1 cellular context compared by ENCODE assay signal in genomic region chr19:34733826-34734600, GRCh38.
TF ChIP-seq lines count a peak whose summit lies in the region.

ZNF181 (plus strand) TSS chr19:34734243; CDS start chr19:34735038, 795 bp downstream.

TF ChIP-seq in HepG2, 621 proteins besides CTCF, POLR2A, EP300 and RAD21 (continued from another document and continues in another):
- TF ChIP-seq ZNF784 (CRISPR knock-in tag; IDR thresholded peaks at IDR 0.05; ENCODE audit: borderline replicate concordance) (no peak), REPIN1 (CRISPR knock-in tag; IDR thresholded peaks at IDR 0.05; ENCODE audit: borderline replicate concordance, low read depth) (peak; percentile 55; the same call in 1 of the 2 replicates), AHR (CRISPR knock-in tag; IDR thresholded peaks at IDR 0.05) (0 out of 2 replicates have a peak, but pooled peaks have one; percentile 51), PPARG (CRISPR knock-in tag; conservative IDR thresholded peaks at IDR 0.05) (no peak), MTF1 (CRISPR knock-in tag; IDR thresholded peaks at IDR 0.05) (no peak), ZNF121 (CRISPR knock-in tag; IDR thresholded peaks at IDR 0.05) (peak; percentile 63), RBM22 (optimal IDR thresholded peaks at IDR 0.05; ENCODE audit: low read length) (no peak), ZFP36L1 (CRISPR knock-in tag; IDR thresholded peaks at IDR 0.05) (no peak; the same call in 1 of the 2 replicates), ZNF614 (CRISPR knock-in tag; IDR thresholded peaks at IDR 0.05; ENCODE audit: borderline replicate concordance) (no peak), BORCS8-MEF2B (CRISPR knock-in tag; IDR thresholded peaks at IDR 0.05) (0 out of 2 replicates have a peak, but pooled peaks have one; percentile 23), ZNF761 (CRISPR knock-in tag; conservative IDR thresholded peaks at IDR 0.05) (no peak), PITX1 (CRISPR knock-in tag; IDR thresholded peaks at IDR 0.05) (0 out of 2 replicates have a peak, but pooled peaks have one; percentile 4), ZNF34 (CRISPR knock-in tag; IDR thresholded peaks at IDR 0.05; ENCODE audit: borderline replicate concordance) (peak; percentile 90; the same call in 1 of the 2 replicates), ZBTB7A (CRISPR knock-in tag; IDR thresholded peaks at IDR 0.05) (0 out of 2 replicates have a peak, but pooled peaks have one; percentile 30), ZNF639 (CRISPR knock-in tag; conservative IDR thresholded peaks at IDR 0.05) (peak; percentile 85), PHF21A (CRISPR knock-in tag; IDR thresholded peaks at IDR 0.05) (peak; percentile 73), ATF7-NPFF (CRISPR knock-in tag; IDR thresholded peaks at IDR 0.05; ENCODE audit: low read depth) (no peak), XRCC5 (optimal IDR thresholded peaks at IDR 0.05; ENCODE audit: low read length) (peak; percentile 59), ZNF484 (CRISPR knock-in tag; IDR thresholded peaks at IDR 0.05; ENCODE audit: borderline replicate concordance, low read depth) (no peak), ZNF616 (CRISPR knock-in tag; IDR thresholded peaks at IDR 0.05; ENCODE audit: low read depth) (no peak), MXD4 (CRISPR knock-in tag; IDR thresholded peaks at IDR 0.05) (peak; percentile 8), ZNF598 (CRISPR knock-in tag; IDR thresholded peaks at IDR 0.05; ENCODE audit: borderline replicate concordance) (no peak), RAD51 (IDR thresholded peaks at IDR 0.05; ENCODE audit: borderline replicate concordance) (no peak), ZNF225 (CRISPR knock-in tag; IDR thresholded peaks at IDR 0.05) (peak; percentile 30; the same call in 1 of the 2 replicates), ZNF781 (CRISPR knock-in tag; IDR thresholded peaks at IDR 0.05; ENCODE audit: borderline replicate concordance, not compliant biosample characterization) (no peak), ZNF274 (CRISPR knock-in tag; IDR thresholded peaks at IDR 0.05) (peak; percentile 82; the same call in 1 of the 2 replicates), ZFP36L2 (CRISPR knock-in tag; IDR thresholded peaks at IDR 0.05) (peak; percentile 60; the same call in 1 of the 2 replicates), ZNF672 (CRISPR knock-in tag; IDR thresholded peaks at IDR 0.05) (no peak), DNMT1 (CRISPR knock-in tag; IDR thresholded peaks at IDR 0.05) (no peak), PLRG1 (conservative IDR thresholded peaks at IDR 0.05) (no peak), ZNF451 (CRISPR knock-in tag; IDR thresholded peaks at IDR 0.05) (no peak), LCORL (IDR thresholded peaks at IDR 0.05) (no peak), LCORL (CRISPR knock-in tag; IDR thresholded peaks at IDR 0.05) (peak; percentile 73), POLR2AphosphoS2 (IDR thresholded peaks at IDR 0.05; ENCODE audit: low read depth, low read length) (no peak), ZNF138 (CRISPR knock-in tag; IDR thresholded peaks at IDR 0.05; ENCODE audit: low read depth) (no peak), TSC22D2 (CRISPR knock-in tag; IDR thresholded peaks at IDR 0.05; ENCODE audit: borderline replicate concordance) (0 out of 2 replicates have a peak, but pooled peaks have one; percentile 82), ISL2 (CRISPR knock-in tag; IDR thresholded peaks at IDR 0.05) (peak; percentile 65), ZNF615 (CRISPR knock-in tag; IDR thresholded peaks at IDR 0.05; ENCODE audit: borderline replicate concordance) (peak; percentile 46; the same call in 1 of the 2 replicates), U2AF1 (optimal IDR thresholded peaks at IDR 0.05; ENCODE audit: low read depth, low read length) (peak; percentile 45), HDAC2 (CRISPR knock-in tag; IDR thresholded peaks at IDR 0.05) (0 out of 2 replicates have a peak, but pooled peaks have one; percentile 14), ZNF256 (CRISPR knock-in tag; conservative IDR thresholded peaks at IDR 0.05) (no peak), HNRNPUL1 (IDR thresholded peaks at IDR 0.05; ENCODE audit: low read depth, low read length) (no peak), NFIC (IDR thresholded peaks at IDR 0.05; ENCODE audit: low read length) (no peak), WIZ (CRISPR knock-in tag; IDR thresholded peaks at IDR 0.05) (peak; percentile 75; the same call in 1 of the 2 replicates), TEAD3 (CRISPR knock-in tag; optimal IDR thresholded peaks at IDR 0.05; ENCODE audit: borderline replicate concordance) (peak; percentile 89), KDM1A (CRISPR knock-in tag; IDR thresholded peaks at IDR 0.05) (no peak), ZNF232 (CRISPR knock-in tag; IDR thresholded peaks at IDR 0.05; ENCODE audit: borderline replicate concordance) (peak; percentile 23; the same call in 1 of the 2 replicates), SMAD3 (CRISPR knock-in tag; IDR thresholded peaks at IDR 0.05) (peak; percentile 22; the same call in 1 of the 2 replicates), ZNF558 (CRISPR knock-in tag; IDR thresholded peaks at IDR 0.05; ENCODE audit: borderline replicate concordance) (peak; percentile 80; the same call in 1 of the 2 replicates)
- TF ChIP-seq, protein P1, sequence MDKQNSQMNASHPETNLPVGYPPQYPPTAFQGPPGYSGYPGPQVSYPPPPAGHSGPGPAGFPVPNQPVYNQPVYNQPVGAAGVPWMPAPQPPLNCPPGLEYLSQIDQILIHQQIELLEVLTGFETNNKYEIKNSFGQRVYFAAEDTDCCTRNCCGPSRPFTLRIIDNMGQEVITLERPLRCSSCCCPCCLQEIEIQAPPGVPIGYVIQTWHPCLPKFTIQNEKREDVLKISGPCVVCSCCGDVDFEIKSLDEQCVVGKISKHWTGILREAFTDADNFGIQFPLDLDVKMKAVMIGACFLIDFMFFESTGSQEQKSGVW (CRISPR knock-in tag; IDR thresholded peaks at IDR 0.05; ENCODE audit: borderline replicate concordance) = 0 out of 2 replicates have a peak, but pooled peaks have one; percentile 76
- TF ChIP-seq, protein P2, sequence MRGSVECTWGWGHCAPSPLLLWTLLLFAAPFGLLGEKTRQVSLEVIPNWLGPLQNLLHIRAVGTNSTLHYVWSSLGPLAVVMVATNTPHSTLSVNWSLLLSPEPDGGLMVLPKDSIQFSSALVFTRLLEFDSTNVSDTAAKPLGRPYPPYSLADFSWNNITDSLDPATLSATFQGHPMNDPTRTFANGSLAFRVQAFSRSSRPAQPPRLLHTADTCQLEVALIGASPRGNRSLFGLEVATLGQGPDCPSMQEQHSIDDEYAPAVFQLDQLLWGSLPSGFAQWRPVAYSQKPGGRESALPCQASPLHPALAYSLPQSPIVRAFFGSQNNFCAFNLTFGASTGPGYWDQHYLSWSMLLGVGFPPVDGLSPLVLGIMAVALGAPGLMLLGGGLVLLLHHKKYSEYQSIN (CRISPR knock-in tag; IDR thresholded peaks at IDR 0.05; ENCODE audit: borderline replicate concordance) = no peak
- TF ChIP-seq, protein P3, sequence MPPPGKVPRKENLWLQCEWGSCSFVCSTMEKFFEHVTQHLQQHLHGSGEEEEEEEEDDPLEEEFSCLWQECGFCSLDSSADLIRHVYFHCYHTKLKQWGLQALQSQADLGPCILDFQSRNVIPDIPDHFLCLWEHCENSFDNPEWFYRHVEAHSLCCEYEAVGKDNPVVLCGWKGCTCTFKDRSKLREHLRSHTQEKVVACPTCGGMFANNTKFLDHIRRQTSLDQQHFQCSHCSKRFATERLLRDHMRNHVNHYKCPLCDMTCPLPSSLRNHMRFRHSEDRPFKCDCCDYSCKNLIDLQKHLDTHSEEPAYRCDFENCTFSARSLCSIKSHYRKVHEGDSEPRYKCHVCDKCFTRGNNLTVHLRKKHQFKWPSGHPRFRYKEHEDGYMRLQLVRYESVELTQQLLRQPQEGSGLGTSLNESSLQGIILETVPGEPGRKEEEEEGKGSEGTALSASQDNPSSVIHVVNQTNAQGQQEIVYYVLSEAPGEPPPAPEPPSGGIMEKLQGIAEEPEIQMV (CRISPR knock-in tag; IDR thresholded peaks at IDR 0.05; ENCODE audit: low read depth) = peak; percentile 96
- TF ChIP-seq, protein P4, sequence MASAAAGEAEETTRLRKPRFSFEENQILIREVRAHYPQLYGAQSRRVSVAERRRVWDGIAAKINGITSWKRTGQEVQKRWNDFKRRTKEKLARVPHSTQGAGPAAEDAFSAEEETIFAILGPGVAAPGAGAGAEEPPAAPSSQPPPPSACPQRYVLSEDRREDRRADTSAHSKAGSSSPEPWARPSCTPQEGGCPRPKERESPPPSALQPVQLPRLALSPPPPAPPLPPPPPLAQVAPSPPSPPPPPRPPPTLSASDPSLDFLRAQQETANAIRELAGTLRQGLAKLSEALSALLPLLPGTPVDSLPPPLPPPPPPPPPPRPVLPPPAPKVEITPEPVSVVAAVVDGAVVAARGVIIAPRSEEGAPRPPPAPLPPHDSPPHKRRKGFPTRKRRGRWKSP (CRISPR knock-in tag; IDR thresholded peaks at IDR 0.05) = peak; percentile 56; the same call in 1 of the 2 replicates
- TF ChIP-seq, protein P5, sequence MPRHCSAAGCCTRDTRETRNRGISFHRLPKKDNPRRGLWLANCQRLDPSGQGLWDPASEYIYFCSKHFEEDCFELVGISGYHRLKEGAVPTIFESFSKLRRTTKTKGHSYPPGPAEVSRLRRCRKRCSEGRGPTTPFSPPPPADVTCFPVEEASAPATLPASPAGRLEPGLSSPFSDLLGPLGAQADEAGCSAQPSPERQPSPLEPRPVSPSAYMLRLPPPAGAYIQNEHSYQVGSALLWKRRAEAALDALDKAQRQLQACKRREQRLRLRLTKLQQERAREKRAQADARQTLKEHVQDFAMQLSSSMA (CRISPR knock-in tag; IDR thresholded peaks at IDR 0.05) = peak; percentile 98
- TF ChIP-seq, protein P6, sequence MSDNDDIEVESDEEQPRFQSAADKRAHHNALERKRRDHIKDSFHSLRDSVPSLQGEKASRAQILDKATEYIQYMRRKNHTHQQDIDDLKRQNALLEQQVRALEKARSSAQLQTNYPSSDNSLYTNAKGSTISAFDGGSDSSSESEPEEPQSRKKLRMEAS (IDR thresholded peaks at IDR 0.05) = peak; percentile 75; the same call in 1 of the 2 replicates
- TF ChIP-seq, protein P7, sequence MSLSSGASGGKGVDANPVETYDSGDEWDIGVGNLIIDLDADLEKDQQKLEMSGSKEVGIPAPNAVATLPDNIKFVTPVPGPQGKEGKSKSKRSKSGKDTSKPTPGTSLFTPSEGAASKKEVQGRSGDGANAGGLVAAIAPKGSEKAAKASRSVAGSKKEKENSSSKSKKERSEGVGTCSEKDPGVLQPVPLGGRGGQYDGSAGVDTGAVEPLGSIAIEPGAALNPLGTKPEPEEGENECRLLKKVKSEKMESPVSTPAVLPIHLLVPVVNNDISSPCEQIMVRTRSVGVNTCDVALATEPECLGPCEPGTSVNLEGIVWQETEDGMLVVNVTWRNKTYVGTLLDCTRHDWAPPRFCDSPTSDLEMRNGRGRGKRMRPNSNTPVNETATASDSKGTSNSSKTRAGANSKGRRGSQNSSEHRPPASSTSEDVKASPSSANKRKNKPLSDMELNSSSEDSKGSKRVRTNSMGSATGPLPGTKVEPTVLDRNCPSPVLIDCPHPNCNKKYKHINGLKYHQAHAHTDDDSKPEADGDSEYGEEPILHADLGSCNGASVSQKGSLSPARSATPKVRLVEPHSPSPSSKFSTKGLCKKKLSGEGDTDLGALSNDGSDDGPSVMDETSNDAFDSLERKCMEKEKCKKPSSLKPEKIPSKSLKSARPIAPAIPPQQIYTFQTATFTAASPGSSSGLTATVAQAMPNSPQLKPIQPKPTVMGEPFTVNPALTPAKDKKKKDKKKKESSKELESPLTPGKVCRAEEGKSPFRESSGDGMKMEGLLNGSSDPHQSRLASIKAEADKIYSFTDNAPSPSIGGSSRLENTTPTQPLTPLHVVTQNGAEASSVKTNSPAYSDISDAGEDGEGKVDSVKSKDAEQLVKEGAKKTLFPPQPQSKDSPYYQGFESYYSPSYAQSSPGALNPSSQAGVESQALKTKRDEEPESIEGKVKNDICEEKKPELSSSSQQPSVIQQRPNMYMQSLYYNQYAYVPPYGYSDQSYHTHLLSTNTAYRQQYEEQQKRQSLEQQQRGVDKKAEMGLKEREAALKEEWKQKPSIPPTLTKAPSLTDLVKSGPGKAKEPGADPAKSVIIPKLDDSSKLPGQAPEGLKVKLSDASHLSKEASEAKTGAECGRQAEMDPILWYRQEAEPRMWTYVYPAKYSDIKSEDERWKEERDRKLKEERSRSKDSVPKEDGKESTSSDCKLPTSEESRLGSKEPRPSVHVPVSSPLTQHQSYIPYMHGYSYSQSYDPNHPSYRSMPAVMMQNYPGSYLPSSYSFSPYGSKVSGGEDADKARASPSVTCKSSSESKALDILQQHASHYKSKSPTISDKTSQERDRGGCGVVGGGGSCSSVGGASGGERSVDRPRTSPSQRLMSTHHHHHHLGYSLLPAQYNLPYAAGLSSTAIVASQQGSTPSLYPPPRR (CRISPR knock-in tag; IDR thresholded peaks at IDR 0.05; ENCODE audit: borderline replicate concordance) = no peak
- TF ChIP-seq, protein P8, sequence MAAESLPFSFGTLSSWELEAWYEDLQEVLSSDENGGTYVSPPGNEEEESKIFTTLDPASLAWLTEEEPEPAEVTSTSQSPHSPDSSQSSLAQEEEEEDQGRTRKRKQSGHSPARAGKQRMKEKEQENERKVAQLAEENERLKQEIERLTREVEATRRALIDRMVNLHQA (CRISPR knock-in tag; IDR thresholded peaks at IDR 0.05) = no peak
- TF ChIP-seq, protein P9, sequence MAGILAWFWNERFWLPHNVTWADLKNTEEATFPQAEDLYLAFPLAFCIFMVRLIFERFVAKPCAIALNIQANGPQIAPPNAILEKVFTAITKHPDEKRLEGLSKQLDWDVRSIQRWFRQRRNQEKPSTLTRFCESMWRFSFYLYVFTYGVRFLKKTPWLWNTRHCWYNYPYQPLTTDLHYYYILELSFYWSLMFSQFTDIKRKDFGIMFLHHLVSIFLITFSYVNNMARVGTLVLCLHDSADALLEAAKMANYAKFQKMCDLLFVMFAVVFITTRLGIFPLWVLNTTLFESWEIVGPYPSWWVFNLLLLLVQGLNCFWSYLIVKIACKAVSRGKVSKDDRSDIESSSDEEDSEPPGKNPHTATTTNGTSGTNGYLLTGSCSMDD (CRISPR knock-in tag; IDR thresholded peaks at IDR 0.05) = no peak
- TF ChIP-seq, protein P10, sequence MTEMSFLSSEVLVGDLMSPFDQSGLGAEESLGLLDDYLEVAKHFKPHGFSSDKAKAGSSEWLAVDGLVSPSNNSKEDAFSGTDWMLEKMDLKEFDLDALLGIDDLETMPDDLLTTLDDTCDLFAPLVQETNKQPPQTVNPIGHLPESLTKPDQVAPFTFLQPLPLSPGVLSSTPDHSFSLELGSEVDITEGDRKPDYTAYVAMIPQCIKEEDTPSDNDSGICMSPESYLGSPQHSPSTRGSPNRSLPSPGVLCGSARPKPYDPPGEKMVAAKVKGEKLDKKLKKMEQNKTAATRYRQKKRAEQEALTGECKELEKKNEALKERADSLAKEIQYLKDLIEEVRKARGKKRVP (CRISPR knock-in tag; IDR thresholded peaks at IDR 0.05) = no peak; a peak in 1 of 4 replicates
